9 cellular contexts compared by ENCODE assay signal in genomic region chr6:128807577-128807976, GRCh38.
A peak's percentile ranks its signal among the peaks of the same experiment; 100 is the strongest.
DNase-seq lines count a peak whose midpoint lies in the region; ATAC-seq, FAIRE-seq and TF ChIP-seq lines count a peak whose summit lies in the region.
"Had no signal": no experiment of that assay in that cellular context is flagged by ENCODE, and none has a peak within 500 bp of the region (broad histone marks: within the 10 kb centered on the region; RNA-seq: fewer than 3 reads in every experiment).

No MANE protein-coding gene starts in this region.

- no peak overlapping the region for H3K4me3 Mint-ChIP-seq in nephron

- H3K27ac ChIP-seq in DOHH2 (ENCODE audit: low read depth, low read length) (no peak overlapping the region), Karpas-422 (ENCODE audit: low read length) (no peak overlapping the region), body of pancreas (no peak overlapping the region)
- H3K27ac ChIP-seq: epithelial cell of prostate had no signal

- no peaks in the 10 kb centered on the region for H3K36me3 Mint-ChIP-seq in nephron (ENCODE audit: low read depth)

- H3K27me3 Mint-ChIP-seq in nephron (ENCODE audit: low read depth), result no peaks in the 10 kb centered on the region

- H3K9me3 ChIP-seq in DOHH2 (ENCODE audit: control insufficient read depth, insufficient read depth, low read length) (no peaks in the 10 kb centered on the region), Karpas-422 (ENCODE audit: low read length) (no peaks in the 10 kb centered on the region), body of pancreas (no peaks in the 10 kb centered on the region)

- no peak overlapping the region for H3K4me2 ChIP-seq in DOHH2 (ENCODE audit: low read length)
- H3K4me2 ChIP-seq in Karpas-422 (ENCODE audit: low read depth, low read length, poor library complexity, severe bottlenecking), result no peak overlapping the region

- no peak for FAIRE-seq in GM12891 (lab: Jason Lieb, UNC)

- no peak overlapping the region for H3K9ac ChIP-seq in Karpas-422 (ENCODE audit: low read length)

- intact Hi-C loops in body of pancreas (cut with DNase I), result no loop called here

- H3K9me2 ChIP-seq in DOHH2 (replicated peaks; ENCODE audit: control insufficient read depth, low read length) (no peaks in the 10 kb centered on the region), Karpas-422 (replicated peaks; ENCODE audit: insufficient read depth, low read length) (no peaks in the 10 kb centered on the region)

- H3K79me2 ChIP-seq in DOHH2 (ENCODE audit: control insufficient read depth, low read length) (no peaks in the 10 kb centered on the region), Karpas-422 (ENCODE audit: low read length) (no peaks in the 10 kb centered on the region)

- 0 to 1% methylated on average over 2 of the region's 2 CpGs for WGBS in body of pancreas, 2 donors

- no peaks in the 10 kb centered on the region for H3K4me1 ChIP-seq in DOHH2 (ENCODE audit: control insufficient read depth, low read length)
- H3K4me1 ChIP-seq in Karpas-422 (ENCODE audit: low read length), result no peaks in the 10 kb centered on the region
- no peaks in the 10 kb centered on the region for H3K4me1 ChIP-seq in body of pancreas

- no peak overlapping the region for H3K27ac Mint-ChIP-seq in nephron

- TF ChIP-seq CTCF in DOHH2 (IDR thresholded peaks at IDR 0.05; ENCODE audit: low read depth, low read length, poor library complexity, severe bottlenecking) (peak; percentile 44), body of pancreas (IDR thresholded peaks at IDR 0.05) (peak in 6 of 7 experiments; percentile 8 to 27 (median 18)), nephron (IDR thresholded peaks at IDR 0.05; ENCODE audit: unreplicated experiment in 3 of 3) (peak; percentile 45 to 58 (median 54))

- no peaks in the 10 kb centered on the region for H3K4me1 Mint-ChIP-seq in nephron

- H3K36me3 ChIP-seq in DOHH2 (ENCODE audit: control insufficient read depth, low read length) (no peaks in the 10 kb centered on the region), Karpas-422 (ENCODE audit: insufficient read depth, low read length) (no peaks in the 10 kb centered on the region), body of pancreas (replicated peaks in 1 of 2; ENCODE audit: insufficient read depth in 1 of 2, low read depth in 2 of 2) (no peaks in the 10 kb centered on the region)

- H2AFZ ChIP-seq in Karpas-422 (ENCODE audit: low read length), result no peak overlapping the region

- no peaks in the 10 kb centered on the region for H4K20me1 ChIP-seq in DOHH2 (ENCODE audit: control insufficient read depth, insufficient read depth, low read depth, low read length)
- no peaks in the 10 kb centered on the region for H4K20me1 ChIP-seq in Karpas-422 (ENCODE audit: insufficient read depth, low read depth, low read length)

- peaks cover 8% of the 10 kb centered on the region for H3K9me3 Mint-ChIP-seq in nephron

- H3F3A ChIP-seq in DOHH2 (ENCODE audit: control insufficient read depth, insufficient read depth), result no peaks in the 10 kb centered on the region

- H3K4me3 ChIP-seq in DOHH2 (ENCODE audit: low read length) (no peak overlapping the region), Karpas-422 (ENCODE audit: low read length) (no peak overlapping the region), body of pancreas (no peak overlapping the region)

- H3K27me3 ChIP-seq in DOHH2 (ENCODE audit: control insufficient read depth, low read length) (no peaks in the 10 kb centered on the region), Karpas-422 (ENCODE audit: low read length) (no peaks in the 10 kb centered on the region), body of pancreas (no peaks in the 10 kb centered on the region)

- ATAC-seq in body of pancreas (no peak), HG02763 (IDR thresholded peaks at IDR 0.05; ENCODE audit: unreplicated experiment) (no peak)

- DNase-seq in Karpas-422 (peak; percentile 62), body of pancreas (no peak), GM19240 (ENCODE audit: insufficient read length, low spot score) (no peak), GM12891 (ENCODE audit: insufficient read length, low spot score) (no peak)
- DNase-seq in activated CD4-positive, CD25-positive, alpha-beta regulatory T cell (lab: John Stamatoyannopoulos, UW), result no peak

- TF ChIP-seq POLR2A in body of pancreas (IDR thresholded peaks at IDR 0.05), result no peak
- TF ChIP-seq POLR2A in GM12891 (IDR thresholded peaks at IDR 0.05; ENCODE audit: low read depth, low read length), result no peak

TF ChIP-seq in GM12891, 5 proteins besides CTCF, POLR2A, EP300 and RAD21:
- no peak for TF ChIP-seq SPI1 (IDR thresholded peaks at IDR 0.05; ENCODE audit: low read depth, low read length)
- no peak for TF ChIP-seq PAX5 (IDR thresholded peaks at IDR 0.05; ENCODE audit: insufficient read depth, low read length, severe bottlenecking)
